Comparison of ENCODE assay signal across 1 cellular context in the genomic region with DNA sequence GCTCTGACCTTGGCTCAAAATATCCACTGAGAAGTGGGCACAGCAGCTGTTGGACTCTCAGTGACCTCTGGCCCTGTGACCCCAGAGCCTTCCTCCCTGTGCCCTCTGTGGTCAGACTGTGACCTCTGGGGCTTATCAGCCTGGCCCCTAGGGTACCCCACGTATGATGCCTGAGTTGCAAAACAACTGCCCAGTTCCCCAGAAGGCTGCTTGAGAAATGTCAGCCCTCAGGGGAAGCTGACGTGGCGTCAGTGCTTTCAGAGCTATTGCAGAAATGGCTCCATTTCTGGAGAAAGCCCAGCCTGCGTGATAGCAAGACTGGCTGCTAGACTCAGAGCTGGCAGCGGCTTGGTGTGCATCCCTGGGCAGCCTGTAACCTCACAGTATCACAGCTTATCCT.
TF ChIP-seq lines count a peak whose summit lies in the region.

No MANE protein-coding gene starts in this region.

TF ChIP-seq in GM23338, 12 proteins besides CTCF, POLR2A, EP300 and RAD21 (continued from another document):
- TF ChIP-seq, protein P1, sequence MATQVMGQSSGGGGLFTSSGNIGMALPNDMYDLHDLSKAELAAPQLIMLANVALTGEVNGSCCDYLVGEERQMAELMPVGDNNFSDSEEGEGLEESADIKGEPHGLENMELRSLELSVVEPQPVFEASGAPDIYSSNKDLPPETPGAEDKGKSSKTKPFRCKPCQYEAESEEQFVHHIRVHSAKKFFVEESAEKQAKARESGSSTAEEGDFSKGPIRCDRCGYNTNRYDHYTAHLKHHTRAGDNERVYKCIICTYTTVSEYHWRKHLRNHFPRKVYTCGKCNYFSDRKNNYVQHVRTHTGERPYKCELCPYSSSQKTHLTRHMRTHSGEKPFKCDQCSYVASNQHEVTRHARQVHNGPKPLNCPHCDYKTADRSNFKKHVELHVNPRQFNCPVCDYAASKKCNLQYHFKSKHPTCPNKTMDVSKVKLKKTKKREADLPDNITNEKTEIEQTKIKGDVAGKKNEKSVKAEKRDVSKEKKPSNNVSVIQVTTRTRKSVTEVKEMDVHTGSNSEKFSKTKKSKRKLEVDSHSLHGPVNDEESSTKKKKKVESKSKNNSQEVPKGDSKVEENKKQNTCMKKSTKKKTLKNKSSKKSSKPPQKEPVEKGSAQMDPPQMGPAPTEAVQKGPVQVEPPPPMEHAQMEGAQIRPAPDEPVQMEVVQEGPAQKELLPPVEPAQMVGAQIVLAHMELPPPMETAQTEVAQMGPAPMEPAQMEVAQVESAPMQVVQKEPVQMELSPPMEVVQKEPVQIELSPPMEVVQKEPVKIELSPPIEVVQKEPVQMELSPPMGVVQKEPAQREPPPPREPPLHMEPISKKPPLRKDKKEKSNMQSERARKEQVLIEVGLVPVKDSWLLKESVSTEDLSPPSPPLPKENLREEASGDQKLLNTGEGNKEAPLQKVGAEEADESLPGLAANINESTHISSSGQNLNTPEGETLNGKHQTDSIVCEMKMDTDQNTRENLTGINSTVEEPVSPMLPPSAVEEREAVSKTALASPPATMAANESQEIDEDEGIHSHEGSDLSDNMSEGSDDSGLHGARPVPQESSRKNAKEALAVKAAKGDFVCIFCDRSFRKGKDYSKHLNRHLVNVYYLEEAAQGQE (IDR thresholded peaks at IDR 0.05; ENCODE audit: unreplicated experiment) = no peak
- TF ChIP-seq NANOG (IDR thresholded peaks at IDR 0.05; ENCODE audit: borderline replicate concordance) (no peak), ZNF462 (CRISPR knock-in tag; IDR thresholded peaks at IDR 0.05) (no peak), JUNB (IDR thresholded peaks at IDR 0.05; ENCODE audit: unreplicated experiment) (no peak)
